In the genomic region with DNA sequence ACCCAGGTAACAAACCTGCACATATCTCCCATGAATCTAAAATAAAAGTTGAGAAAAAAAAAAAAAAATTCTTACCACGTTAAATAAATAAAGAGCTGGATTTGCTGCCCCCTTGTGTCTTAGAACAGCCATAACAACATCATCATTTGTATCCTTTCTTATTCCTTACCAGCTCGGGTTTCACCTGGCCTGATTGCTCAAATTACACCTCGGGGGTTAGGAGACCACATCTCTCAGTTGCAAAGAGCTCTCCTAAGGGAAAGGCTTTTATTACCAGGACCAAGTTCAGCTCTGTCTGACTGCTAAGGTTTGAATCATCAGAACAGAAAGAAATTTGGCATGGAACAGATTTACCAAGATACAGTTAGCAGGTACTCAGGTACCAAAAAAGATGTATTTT, we compare ENCODE assay signal across 8 cellular contexts. TPM values are rescaled to one million over a fixed set of nuclear protein-coding genes. Genes with fewer than 3 reads are reported as not detected.
DNase-seq lines count a peak whose midpoint lies in the region; ATAC-seq and TF ChIP-seq lines count a peak whose summit lies in the region.

No MANE protein-coding gene starts in this region.

- no peaks in the 10 kb centered on the region for H3K27me3 ChIP-seq in HL-60 (ENCODE audit: insufficient read depth, poor library complexity, severe bottlenecking)

- no TSS peak for BruUV-seq in Calu3 (replicated peaks; lab: Mats Ljungman, UMichigan)

- peak; percentile 65 for TF ChIP-seq CTCF in Calu3 (IDR thresholded peaks at IDR 0.05; ENCODE audit: unreplicated experiment)
- peak; percentile 16 for TF ChIP-seq CTCF in HL-60 (IDR thresholded peaks at IDR 0.05; ENCODE audit: insufficient read depth, low read length)
- TF ChIP-seq CTCF in foreskin fibroblast (IDR thresholded peaks at IDR 0.05; ENCODE audit: low read depth, low read length) = peak; percentile 52
- TF ChIP-seq CTCF in osteocyte (IDR thresholded peaks at IDR 0.05) = peak; percentile 79

- H3K4me3 Mint-ChIP-seq in Calu3 (ENCODE audit: low read depth, unreplicated experiment) = no peak overlapping the region
- H3K4me3 Mint-ChIP-seq in activated CD4-positive, alpha-beta memory T cell treated with anti-CD3 and anti-CD28 coated beads for 36 hours = no peak overlapping the region
- H3K4me3 Mint-ChIP-seq in osteocyte (ENCODE audit: unreplicated experiment) = no peak overlapping the region

- ATAC-seq in HG03457 (IDR thresholded peaks at IDR 0.05; ENCODE audit: unreplicated experiment) (no peak), HG03432 (IDR thresholded peaks at IDR 0.05; ENCODE audit: unreplicated experiment) (no peak)

- intact Hi-C loops in Calu3 (cut with micrococcal nuclease; ENCODE audit: unreplicated experiment) = loop anchor here (1.0 to 5.0 kb wide), 4 partner anchors 26 to 316 kb away; a partner anchor contains a TSS
- intact Hi-C loops in activated CD4-positive, alpha-beta memory T cell treated with anti-CD3 and anti-CD28 coated beads for 36 hours (cut with micrococcal nuclease) = loop anchor here (1.0 to 10.0 kb wide), 3 partner anchors 52 to 316 kb away; a partner anchor contains a TSS

- H3K4me1 Mint-ChIP-seq in Calu3 (ENCODE audit: low read depth, unreplicated experiment) (peaks cover 24% of the 10 kb centered on the region), osteocyte (ENCODE audit: unreplicated experiment) (peaks cover 8% of the 10 kb centered on the region)
- peaks cover 3% of the 10 kb centered on the region for H3K4me1 Mint-ChIP-seq in activated CD4-positive, alpha-beta memory T cell treated with anti-CD3 and anti-CD28 coated beads for 36 hours (ENCODE audit: low read depth)

- H3K27ac Mint-ChIP-seq in Calu3 (ENCODE audit: unreplicated experiment) (no peak overlapping the region), osteocyte (ENCODE audit: unreplicated experiment) (no peak overlapping the region)
- no peak overlapping the region for H3K27ac Mint-ChIP-seq in activated CD4-positive, alpha-beta memory T cell treated with anti-CD3 and anti-CD28 coated beads for 36 hours

- no peak overlapping the region for H3K4me3 ChIP-seq in HL-60 (replicated peaks; ENCODE audit: insufficient read depth, low read length)
- no peak overlapping the region for H3K4me3 ChIP-seq in foreskin fibroblast (ENCODE audit: low read depth in 1 of 2, low read length in 2 of 2)

- POLR2A ChIA-PET in activated CD4-positive, alpha-beta memory T cell treated with anti-CD3 and anti-CD28 coated beads for 36 hours (lab: Charles Lee) = interaction anchor here (0.6 to 0.7 kb wide), 5 partner anchors 15 to 540 kb away, joined by 3 to 5 read pairs (median 4); no protein-coding TSS in a partner anchor

- DNase-seq in Calu3 (peak; percentile 65), HL-60 (ENCODE audit: low read depth in 1 of 2, low spot score in 1 of 2) (peak in 1 of 2 experiments; percentile 13), NCI-H524 treated with DMSO at 0.1 percent for 48 hours (lab: John Stamatoyannopoulos, UW) (peak; percentile 54), foreskin fibroblast (peak; percentile 18 to 67), osteocyte (ENCODE audit: extremely low spot score, unreplicated experiment) (no peak)
- peak; percentile 20 for DNase-seq in activated CD4-positive, alpha-beta memory T cell treated with anti-CD3 and anti-CD28 coated beads for 36 hours

- CTCF ChIA-PET in Calu3 (lab: Charles Lee) = interaction anchor here (0.6 to 1.8 kb wide), 33 partner anchors 9 to 598 kb away, joined by 3 to 63 read pairs (median 4); a partner anchor contains a TSS
- CTCF ChIA-PET in activated CD4-positive, alpha-beta memory T cell treated with anti-CD3 and anti-CD28 coated beads for 36 hours (lab: Charles Lee) = interaction anchor here (0.6 to 8.2 kb wide), 44 partner anchors 9 to 1868 kb away, joined by 3 to 177 read pairs (median 4); a partner anchor contains a TSS

- no peaks in the 10 kb centered on the region for H3K36me3 Mint-ChIP-seq in Calu3 (ENCODE audit: insufficient read depth, unreplicated experiment)
- H3K36me3 Mint-ChIP-seq in activated CD4-positive, alpha-beta memory T cell treated with anti-CD3 and anti-CD28 coated beads for 36 hours = no peaks in the 10 kb centered on the region
- no peaks in the 10 kb centered on the region for H3K36me3 Mint-ChIP-seq in osteocyte (ENCODE audit: unreplicated experiment)

- H3K27ac ChIP-seq in HL-60 (replicated peaks) = no peak overlapping the region

- no peaks in the 10 kb centered on the region for H3K9me3 Mint-ChIP-seq in Calu3 (ENCODE audit: low read depth, unreplicated experiment)
- no peaks in the 10 kb centered on the region for H3K9me3 Mint-ChIP-seq in activated CD4-positive, alpha-beta memory T cell treated with anti-CD3 and anti-CD28 coated beads for 36 hours
- H3K9me3 Mint-ChIP-seq in osteocyte (ENCODE audit: unreplicated experiment) = no peaks in the 10 kb centered on the region

- peaks cover 25% of the 10 kb centered on the region for H3K27me3 Mint-ChIP-seq in Calu3 (ENCODE audit: unreplicated experiment)
- H3K27me3 Mint-ChIP-seq in activated CD4-positive, alpha-beta memory T cell treated with anti-CD3 and anti-CD28 coated beads for 36 hours = peaks cover 3% of the 10 kb centered on the region
- peaks cover 39% of the 10 kb centered on the region for H3K27me3 Mint-ChIP-seq in osteocyte (ENCODE audit: unreplicated experiment)

RNA-seq across cellular contexts. Expression of a gene that starts 25.8 kb away (rescaled TPM):
- total RNA-seq in Calu3 (2022) = 27.2 and 31.8 TPM in 2 replicates
- total RNA-seq in activated CD4-positive, alpha-beta memory T cell treated with anti-CD3 and anti-CD28 coated beads for 36 hours = 10 to 100 TPM; 22.5 to 25.2 TPM
- 16.6 and 19.5 TPM in 2 replicates for total RNA-seq in osteocyte

RNA-seq across cellular contexts. Expression of a gene that starts 32.1 kb away (rescaled TPM):
- total RNA-seq in Calu3 (2022) = not detected in 2 replicates
- not detected for total RNA-seq in activated CD4-positive, alpha-beta memory T cell treated with anti-CD3 and anti-CD28 coated beads for 36 hours
- not detected in 2 replicates for total RNA-seq in osteocyte

Comparison
In these comparisons a context has a peak if more than half of its experiments do, and no peak if none do; other contexts are left out.
1. CTCF ChIP-seq: peak in every context shown above with its lines; median percentile 79 in osteocyte; 65 in Calu3; 52 in foreskin fibroblast; 16 in HL-60.